Comparison of ENCODE assay signal across 8 cellular contexts in genomic region chr3:125990253-125990970, GRCh38. TPM values are rescaled to one million over a fixed set of nuclear protein-coding genes. Genes with fewer than 3 reads are reported as not detected.
DNase-seq lines count a peak whose midpoint lies in the region; ATAC-seq and TF ChIP-seq lines count a peak whose summit lies in the region.

No MANE protein-coding gene starts in this region.

- H2AFZ ChIP-seq in neuron (ENCODE audit: low read depth, low read length) = peak overlapping the region; percentile 87

- TSS peak; percentile 80 for BruUV-seq in A673 (replicated peaks; lab: Mats Ljungman, UMichigan)
- no TSS peak for BruUV-seq in Panc1 (replicated peaks; lab: Mats Ljungman, UMichigan)

- H3K36me3 ChIP-seq in A673 (ENCODE audit: insufficient read depth, low read length, poor library complexity, severe bottlenecking) (no peaks in the 10 kb centered on the region), Panc1 (ENCODE audit: control insufficient read depth, insufficient read depth, low read length) (no peaks in the 10 kb centered on the region), neuron (ENCODE audit: insufficient read depth, low read length) (no peaks in the 10 kb centered on the region), stomach smooth muscle (ENCODE audit: control insufficient read depth in 2 of 2, insufficient read depth in 2 of 2, low read length in 2 of 2) (no peaks in the 10 kb centered on the region)

- DNase-seq in A673 (ENCODE audit: low spot score) (peak; percentile 92), HT-29 (ENCODE audit: low spot score) (peak; percentile 63), Panc1 (ENCODE audit: low read depth, low spot score) (peak; percentile 10), fibroblast of villous mesenchyme (ENCODE audit: low read depth) (peak; percentile 88)
- DNase-seq in activated effector memory CD4-positive, alpha-beta T cell treated with anti-CD3 and anti-CD28 coated beads, Interleukin-2, amount 50 U/mL, for 16 hours = peak; percentile 92

- ATAC-seq in GM19324 (IDR thresholded peaks at IDR 0.05; ENCODE audit: low FRiP score, unreplicated experiment) (peak; percentile 89), Panc1 (peak; percentile 100)

- TF ChIP-seq CTCF in A673 (conservative IDR thresholded peaks at IDR 0.05; ENCODE audit: low read depth, low read length) = no peak
- no peak for TF ChIP-seq CTCF in Panc1 (IDR thresholded peaks at IDR 0.05)
- no peak for TF ChIP-seq CTCF in fibroblast of villous mesenchyme (IDR thresholded peaks at IDR 0.05; ENCODE audit: insufficient read depth, low read depth, low read length)

- H3K4me3 ChIP-seq in A673 (ENCODE audit: low read depth, low read length, poor library complexity, severe bottlenecking) = peak overlapping the region; percentile 47
- peak overlapping the region; percentile 70 to 88 for H3K4me3 ChIP-seq in Panc1 (ENCODE audit: low read depth in 2 of 2, low read length in 2 of 2)
- H3K4me3 ChIP-seq in fibroblast of villous mesenchyme (ENCODE audit: low read depth, low read length) = peak overlapping the region; percentile 78
- peak overlapping the region; percentile 67 for H3K4me3 ChIP-seq in neuron (ENCODE audit: low read length)
- peak overlapping the region; percentile 20 to 78 for H3K4me3 ChIP-seq in stomach smooth muscle (ENCODE audit: low read length in 2 of 2)

- H3K9ac ChIP-seq in stomach smooth muscle (ENCODE audit: low read length in 2 of 2) = peak overlapping the region in 1 of 2 donors; percentile 93

- peak overlapping the region; percentile 3 for H3K27ac ChIP-seq in A673 (ENCODE audit: low read depth, low read length, poor library complexity, severe bottlenecking)
- peak overlapping the region; percentile 85 for H3K27ac ChIP-seq in Panc1 (ENCODE audit: low read length)
- H3K27ac ChIP-seq in stomach smooth muscle (ENCODE audit: low read length) = peak overlapping the region; percentile 73

- H3K9me3 ChIP-seq in A673 (ENCODE audit: low read depth, low read length, poor library complexity, severe bottlenecking) (no peaks in the 10 kb centered on the region), Panc1 (ENCODE audit: control insufficient read depth, insufficient read depth, low read depth, low read length) (no peaks in the 10 kb centered on the region), neuron (ENCODE audit: low read length) (no peaks in the 10 kb centered on the region), stomach smooth muscle (ENCODE audit: control insufficient read depth in 2 of 2, low read length in 2 of 2) (no peaks in the 10 kb centered on the region)

- no peaks in the 10 kb centered on the region for H3K4me1 ChIP-seq in A673 (ENCODE audit: insufficient read depth, low read length, poor library complexity, severe bottlenecking)
- H3K4me1 ChIP-seq in Panc1 (ENCODE audit: control insufficient read depth, insufficient read depth, low read length) = peaks cover 4% of the 10 kb centered on the region; the same call in 1 of the 2 replicates
- H3K4me1 ChIP-seq in neuron (ENCODE audit: insufficient read depth, low read length) = peaks cover 7% of the 10 kb centered on the region
- H3K4me1 ChIP-seq in stomach smooth muscle (ENCODE audit: control insufficient read depth, insufficient read depth, low read length) = peaks cover 8% of the 10 kb centered on the region

- CTCF ChIA-PET in A673 (lab: Charles Lee) (no interaction called here), Panc1 (lab: Charles Lee) (no interaction called here)

- POLR2A ChIA-PET in A673 (lab: Charles Lee; ENCODE audit: low non-redundant PET) = no interaction called here
- POLR2A ChIA-PET in Panc1 (lab: Charles Lee) = no interaction called here

- H3K27me3 ChIP-seq in A673 (replicated peaks; ENCODE audit: insufficient read depth, low read depth, low read length, poor library complexity) (no peaks in the 10 kb centered on the region), Panc1 (ENCODE audit: control insufficient read depth, insufficient read depth, low read length) (peaks cover 12% of the 10 kb centered on the region; the same call in 1 of the 2 replicates), neuron (ENCODE audit: insufficient read depth, low read length) (no peaks in the 10 kb centered on the region), stomach smooth muscle (ENCODE audit: control insufficient read depth in 1 of 2, insufficient read depth in 2 of 2, low read length in 2 of 2) (no peaks in the 10 kb centered on the region)

- intact Hi-C loops in A673 (cut with micrococcal nuclease; ENCODE audit: unreplicated experiment) (no loop called here), Panc1 (cut with micrococcal nuclease; ENCODE audit: unreplicated experiment) (no loop called here)

- in situ Hi-C loops in Panc1 (cut with HindIII; ENCODE audit: low pct_unique_long_range_greater_than_20kb, low sequenced_read_pairs) = no loop called here

RNA-seq across cellular contexts. Expression of gene ROPN1B, which starts 21.4 kb away (rescaled TPM):
- not detected in 2 replicates for total RNA-seq in A673 (2021)
- 0.69 and 1.5 TPM in 2 replicates for total RNA-seq in HT-29 (2014; rRNA removed; shearing (Covaris generic))
- 0.26 TPM for total RNA-seq in Panc1 (2021; ENCODE audit: unreplicated experiment)
- polyA plus RNA-seq in Panc1 (2012; ENCODE audit: insufficient read length) = not detected
- total RNA-seq in fibroblast of villous mesenchyme = 0.43 TPM in 1 of 2 replicates, not detected in the other

Comparison
In these comparisons a context has a peak if more than half of its experiments do, and no peak if none do; other contexts are left out.
1. Peak in every context shown above with its lines: DNase-seq, ATAC-seq, H3K4me3 ChIP-seq and H3K27ac ChIP-seq.
2. DNase-seq: peak in every context shown above with its lines; median percentile 92 in A673; 92 in activated effector memory CD4-positive, alpha-beta T cell treated with anti-CD3 and anti-CD28 coated beads, Interleukin-2, amount 50 U/mL, for 16 hours; 88 in fibroblast of villous mesenchyme; 63 in HT-29; 10 in Panc1.
3. H3K27ac ChIP-seq: peak in every context shown above with its lines; median percentile 85 in Panc1; 73 in stomach smooth muscle; 3 in A673.